30 cellular contexts compared by ENCODE assay signal in the genomic region with DNA sequence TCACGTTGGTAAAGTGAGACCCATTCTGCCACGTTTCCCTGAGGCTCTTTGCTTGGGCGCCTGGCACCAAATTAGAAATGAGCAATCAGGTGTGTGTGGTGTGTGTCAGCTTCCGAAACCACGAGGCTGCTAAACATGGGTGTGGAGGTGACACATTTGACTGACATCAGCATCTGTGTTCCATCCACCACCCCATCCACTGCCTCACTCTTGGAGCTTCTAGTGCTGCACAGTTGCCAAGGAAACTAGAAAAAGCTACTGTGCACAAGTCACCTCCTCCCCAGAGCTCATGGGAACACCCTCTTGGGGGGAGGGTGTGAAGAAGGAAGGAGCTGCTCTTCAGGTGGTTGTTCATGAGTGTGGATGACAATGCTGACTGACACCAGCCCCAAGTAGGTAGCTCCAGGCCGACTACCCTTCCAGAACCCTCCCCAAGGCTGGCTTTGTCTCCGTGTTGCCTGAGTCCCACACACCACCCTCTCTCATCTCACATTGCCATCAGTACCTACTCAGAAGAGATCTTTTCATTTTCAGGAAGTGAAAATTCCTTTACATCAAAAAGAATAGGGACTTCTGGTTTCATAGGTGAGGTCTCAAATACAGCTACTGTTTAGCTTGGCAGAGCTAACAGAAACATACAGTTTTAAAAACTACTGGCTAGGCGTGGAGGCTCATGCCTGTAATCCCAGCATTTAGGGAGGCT.
DNase-seq lines count a peak whose midpoint lies in the region; ATAC-seq and TF ChIP-seq lines count a peak whose summit lies in the region.
"Had no signal": no experiment of that assay in that cellular context is flagged by ENCODE, and none has a peak within 500 bp of the region (broad histone marks: within the 10 kb centered on the region; RNA-seq: fewer than 3 reads in every experiment).

No MANE protein-coding gene starts in this region.

- no peak for TF ChIP-seq CTCF in OCI-LY7 (conservative IDR thresholded peaks at IDR 0.05; ENCODE audit: low read length)

- BruUV-seq in OCI-LY7 (replicated peaks; lab: Mats Ljungman, UMichigan): no TSS peak

- no peak overlapping the region for H2AFZ ChIP-seq in OCI-LY7 (ENCODE audit: low read length)

- H3K4me1 ChIP-seq in OCI-LY7 (ENCODE audit: insufficient read depth, low read length, poor library complexity, severe bottlenecking): peaks cover 16% of the 10 kb centered on the region
- H3K4me1 ChIP-seq: foreskin keratinocyte, left lung, tibial artery had no signal

- H3K4me3 Mint-ChIP-seq in stimulated activated naive B cell treated with anti-CD40 and anti-IgM and Interleukin-4, amounts not matched to agents 10 μg/mL and 1 μg/mL and 100 μg/mL, for 72 hours: no peak overlapping the region
- H3K4me3 Mint-ChIP-seq: activated CD4-positive, alpha-beta T cell treated with anti-CD3 and anti-CD28 coated beads for 36 hours; activated T-cell treated with anti-CD3 and anti-CD28 coated beads, Interleukin-2, amount 50 U/mL, for 24 hours; CD4-positive, alpha-beta T cell; immature natural killer cell; naive B cell; stimulated activated naive CD8-positive, alpha-beta T cell treated with anti-CD3 and anti-CD28 coated beads, Interleukin-15, Interleukin-2, amounts not matched to agents 100 ng/mL and 50 ng/mL, for 24 hours had no signal

- intact Hi-C loops in OCI-LY7 (cut with micrococcal nuclease; ENCODE audit: unreplicated experiment): no loop called here
- intact Hi-C loops in head of caudate nucleus (cut with DNase I): no loop called here

- ATAC-seq in stimulated activated naive B cell treated with anti-CD40 and anti-IgM and Interleukin-4, amounts not matched to agents 10 μg/mL and 1 μg/mL and 100 μg/mL, for 72 hours (replicated peaks): peak; percentile 39 to 61
- no peak for ATAC-seq in HG02973 (IDR thresholded peaks at IDR 0.05; ENCODE audit: unreplicated experiment)
- ATAC-seq: activated CD4-positive, alpha-beta T cell treated with anti-CD3 and anti-CD28 coated beads for 36 hours; esophagus mucosa; foreskin keratinocyte; left lung had no signal

- POLR2A ChIA-PET in OCI-LY7 (lab: Charles Lee): no interaction called here

- H3K9me3 Mint-ChIP-seq in stimulated activated naive B cell treated with anti-CD40 and anti-IgM and Interleukin-4, amounts not matched to agents 10 μg/mL and 1 μg/mL and 100 μg/mL, for 72 hours: peaks cover 0 to 2% of the 10 kb centered on the region in 2 donors
- H3K9me3 Mint-ChIP-seq: activated T-cell treated with anti-CD3 and anti-CD28 coated beads, Interleukin-2, amount 50 U/mL, for 24 hours; CD4-positive, alpha-beta T cell; immature natural killer cell; stimulated activated naive CD8-positive, alpha-beta T cell treated with anti-CD3 and anti-CD28 coated beads, Interleukin-15, Interleukin-2, amounts not matched to agents 100 ng/mL and 50 ng/mL, for 24 hours had no signal

- no peaks in the 10 kb centered on the region for H4K20me1 ChIP-seq in OCI-LY7 (ENCODE audit: insufficient read depth, low read length)

- no peaks in the 10 kb centered on the region for H3K36me3 ChIP-seq in OCI-LY7 (ENCODE audit: insufficient read depth, low read length)
- H3K36me3 ChIP-seq: brain microvascular endothelial cell, left lung, tibial artery had no signal

- H3K27ac ChIP-seq in OCI-LY7 (ENCODE audit: low read depth, low read length, poor library complexity, severe bottlenecking): no peak overlapping the region
- H3K27ac ChIP-seq: brain microvascular endothelial cell, foreskin keratinocyte, left lung, tibial artery had no signal

- no peaks in the 10 kb centered on the region for H3K9me3 ChIP-seq in OCI-LY7 (ENCODE audit: low read length)
- H3K9me3 ChIP-seq: left lung, tibial artery had no signal

- H3K36me3 Mint-ChIP-seq in stimulated activated naive B cell treated with anti-CD40 and anti-IgM and Interleukin-4, amounts not matched to agents 10 μg/mL and 1 μg/mL and 100 μg/mL, for 72 hours: no peaks in the 10 kb centered on the region
- H3K36me3 Mint-ChIP-seq: immature natural killer cell, naive B cell had no signal

- no peaks in the 10 kb centered on the region for H3K9me2 ChIP-seq in OCI-LY7 (ENCODE audit: insufficient read depth, low read length)

- peaks cover 4 to 15% of the 10 kb centered on the region in 2 donors for H3K27me3 Mint-ChIP-seq in stimulated activated naive B cell treated with anti-CD40 and anti-IgM and Interleukin-4, amounts not matched to agents 10 μg/mL and 1 μg/mL and 100 μg/mL, for 72 hours
- H3K27me3 Mint-ChIP-seq: stimulated activated naive CD8-positive, alpha-beta T cell treated with anti-CD3 and anti-CD28 coated beads, Interleukin-15, Interleukin-2, amounts not matched to agents 100 ng/mL and 50 ng/mL, for 24 hours had no signal

- peaks cover 1 to 6% of the 10 kb centered on the region in 2 donors for H3K4me1 Mint-ChIP-seq in stimulated activated naive B cell treated with anti-CD40 and anti-IgM and Interleukin-4, amounts not matched to agents 10 μg/mL and 1 μg/mL and 100 μg/mL, for 72 hours
- H3K4me1 Mint-ChIP-seq: activated CD4-positive, alpha-beta T cell treated with anti-CD3 and anti-CD28 coated beads for 36 hours; immature natural killer cell; naive B cell had no signal

- H3K4me3 ChIP-seq in OCI-LY7 (ENCODE audit: low read depth, low read length, poor library complexity, severe bottlenecking): peak overlapping the region; percentile 12
- H3K4me3 ChIP-seq: left lung, tibial artery had no signal

- no peaks in the 10 kb centered on the region for H3K79me2 ChIP-seq in OCI-LY7 (ENCODE audit: insufficient read depth, low read depth, low read length)

- H3K27ac Mint-ChIP-seq in stimulated activated naive B cell treated with anti-CD40 and anti-IgM and Interleukin-4, amounts not matched to agents 10 μg/mL and 1 μg/mL and 100 μg/mL, for 72 hours: no peak overlapping the region
- H3K27ac Mint-ChIP-seq: activated CD4-positive, alpha-beta T cell treated with anti-CD3 and anti-CD28 coated beads for 36 hours; activated T-cell treated with anti-CD3 and anti-CD28 coated beads, Interleukin-2, amount 50 U/mL, for 24 hours; CD4-positive, alpha-beta T cell; immature natural killer cell; stimulated activated naive CD8-positive, alpha-beta T cell treated with anti-CD3 and anti-CD28 coated beads, Interleukin-15, Interleukin-2, amounts not matched to agents 100 ng/mL and 50 ng/mL, for 24 hours had no signal

- DNase-seq in NCI-H2227 (lab: John Stamatoyannopoulos, UW; ENCODE audit: unreplicated experiment): peak; percentile 28
- no peak for DNase-seq in NCI-H2227 treated with DMSO at 0.1 percent for 48 hours (lab: John Stamatoyannopoulos, UW)
- DNase-seq in OCI-LY7 (ENCODE audit: low spot score): peak; percentile 13
- DNase-seq in head of caudate nucleus: peak; percentile 25 to 95 (median 74)
- DNase-seq in stimulated activated naive B cell treated with anti-CD40 and anti-IgM and Interleukin-4, amounts not matched to agents 10 μg/mL and 1 μg/mL and 100 μg/mL, for 72 hours: no peak
- no peak for DNase-seq in NCI-H510A (lab: John Stamatoyannopoulos, UW)
- no peak for DNase-seq in HT-29 (ENCODE audit: low spot score)
- DNase-seq: 8988T; activated CD4-positive, alpha-beta T cell treated with anti-CD3 and anti-CD28 coated beads for 36 hours; activated T-cell treated with anti-CD3 and anti-CD28 coated beads, Interleukin-2, amount 50 U/mL, for 24 hours; brain microvascular endothelial cell; CD4-positive, alpha-beta T cell; effector memory CD4-positive, alpha-beta T cell; EL; foreskin keratinocyte; GOT3; hippocampal formation; immature natural killer cell; IMR-90; left lung; naive B cell; NCI-H1417; NCI-H2107; NCI-H526; retina; stimulated activated CD4-positive, alpha-beta T cell treated with anti-CD3 and anti-CD28 coated beads, Interleukin-4, amount 100 ng/mL, for 24 hours; tibial artery had no signal

- CTCF ChIA-PET in OCI-LY7 (lab: Charles Lee; ENCODE audit: unreplicated experiment): no interaction called here

- peak overlapping the region; percentile 50 for H3K4me2 ChIP-seq in OCI-LY7 (ENCODE audit: low read length)

Comparison
In these comparisons a context has a peak if more than half of its experiments do, and no peak if none do; other contexts are left out.
1. DNase-seq: peak in NCI-H2227 (single experiment), OCI-LY7 (single experiment) and head of caudate nucleus (42 of 42); none in NCI-H2227 treated with DMSO at 0.1 percent for 48 hours (single experiment), stimulated activated naive B cell treated with anti-CD40 and anti-IgM and Interleukin-4, amounts not matched to agents 10 μg/mL and 1 μg/mL and 100 μg/mL, for 72 hours (single experiment), NCI-H510A (single experiment) and HT-29 (single experiment).